9 cellular contexts compared by ENCODE assay signal in the genomic region with DNA sequence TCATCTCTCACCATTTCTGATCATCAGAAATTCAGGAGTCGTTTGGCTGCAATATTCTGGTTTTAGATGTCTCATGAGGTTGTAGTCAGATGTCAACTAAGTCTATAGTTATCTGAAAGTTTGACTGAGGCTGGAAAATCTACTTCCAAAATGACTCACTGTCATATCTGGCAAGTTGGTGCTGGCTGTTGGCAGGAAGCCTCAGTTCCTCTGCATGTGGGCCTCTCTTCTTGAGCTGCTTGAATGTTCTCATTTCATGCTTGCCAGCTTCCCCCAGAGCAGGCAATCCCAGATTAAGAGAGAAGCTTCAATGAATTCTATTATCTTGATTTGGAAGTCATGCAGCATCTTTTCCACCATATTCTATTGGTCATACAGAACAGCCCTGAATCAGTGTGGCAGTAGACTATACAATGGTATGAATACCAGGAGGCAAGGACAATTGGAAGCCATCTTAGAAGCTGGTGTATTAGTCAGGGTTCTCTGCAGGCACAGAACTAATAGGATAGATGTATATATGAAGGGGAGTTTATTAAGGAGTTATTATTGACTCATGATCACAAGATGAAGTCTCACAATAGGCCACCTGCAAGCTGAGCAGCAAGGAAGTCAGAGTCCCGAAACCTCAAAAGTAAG. TPM values are rescaled to one million over a fixed set of nuclear protein-coding genes. Genes with fewer than 3 reads are reported as not detected.
DNase-seq lines count a peak whose midpoint lies in the region; ATAC-seq and TF ChIP-seq lines count a peak whose summit lies in the region.
"Had no signal": no experiment of that assay in that cellular context is flagged by ENCODE, and none has a peak within 500 bp of the region (broad histone marks: within the 10 kb centered on the region; RNA-seq: fewer than 3 reads in every experiment).

No MANE protein-coding gene starts in this region.

- peaks cover 11% of the 10 kb centered on the region for H3K4me1 Mint-ChIP-seq in activated CD4-positive, alpha-beta memory T cell treated with anti-CD3 and anti-CD28 coated beads for 36 hours (ENCODE audit: low read depth)
- H3K4me1 Mint-ChIP-seq in progenitor cell of endocrine pancreas (ENCODE audit: low read depth) = no peaks in the 10 kb centered on the region

- H3K27me3 Mint-ChIP-seq in activated CD4-positive, alpha-beta memory T cell treated with anti-CD3 and anti-CD28 coated beads for 36 hours = no peaks in the 10 kb centered on the region
- H3K27me3 Mint-ChIP-seq in progenitor cell of endocrine pancreas = no peaks in the 10 kb centered on the region

- TF ChIP-seq CTCF in progenitor cell of endocrine pancreas (IDR thresholded peaks at IDR 0.05; ENCODE audit: unreplicated experiment) = no peak

- H3K36me3 Mint-ChIP-seq in activated CD4-positive, alpha-beta memory T cell treated with anti-CD3 and anti-CD28 coated beads for 36 hours = no peaks in the 10 kb centered on the region
- no peaks in the 10 kb centered on the region for H3K36me3 Mint-ChIP-seq in progenitor cell of endocrine pancreas (ENCODE audit: insufficient read depth)

- POLR2A ChIA-PET in activated CD4-positive, alpha-beta memory T cell treated with anti-CD3 and anti-CD28 coated beads for 36 hours (lab: Charles Lee) = interaction anchor here (0.7 kb wide), 1 partner anchor 737 kb away, joined by 3 read pairs; no protein-coding TSS in a partner anchor

- intact Hi-C loops in activated CD4-positive, alpha-beta memory T cell treated with anti-CD3 and anti-CD28 coated beads for 36 hours (cut with micrococcal nuclease) = loop anchor here (5.0 kb wide), 1 partner anchor 46 kb away; the partner anchor contains the start of gene ELF2
- intact Hi-C loops in left cardiac atrium (cut with DNase I) = no loop called here

- no peaks in the 10 kb centered on the region for H3K9me3 Mint-ChIP-seq in activated CD4-positive, alpha-beta memory T cell treated with anti-CD3 and anti-CD28 coated beads for 36 hours
- H3K9me3 Mint-ChIP-seq in progenitor cell of endocrine pancreas (ENCODE audit: low read depth) = no peaks in the 10 kb centered on the region

- no peak overlapping the region for H3K4me3 Mint-ChIP-seq in activated CD4-positive, alpha-beta memory T cell treated with anti-CD3 and anti-CD28 coated beads for 36 hours
- H3K4me3 Mint-ChIP-seq in progenitor cell of endocrine pancreas (ENCODE audit: low read depth) = no peak overlapping the region

- DNase-seq in EL (peak; percentile 64), left cardiac atrium (peak; percentile 39), progenitor cell of endocrine pancreas (ENCODE audit: low spot score, unreplicated experiment) (no peak), iPS-NIHi7 (ENCODE audit: extremely low spot score) (no peak)
- DNase-seq in activated CD4-positive, alpha-beta memory T cell treated with anti-CD3 and anti-CD28 coated beads for 36 hours = peak; percentile 34
- DNase-seq: NCI-H187 treated with DMSO at 0.1 percent for 48 hours had no signal

- H3K27ac Mint-ChIP-seq in activated CD4-positive, alpha-beta memory T cell treated with anti-CD3 and anti-CD28 coated beads for 36 hours = no peak overlapping the region
- H3K27ac Mint-ChIP-seq in progenitor cell of endocrine pancreas = no peak overlapping the region

- CTCF ChIA-PET in activated CD4-positive, alpha-beta memory T cell treated with anti-CD3 and anti-CD28 coated beads for 36 hours (lab: Charles Lee) = interaction anchor here (0.7 to 1.6 kb wide), 4 partner anchors 44 to 307 kb away, joined by 3 to 4 read pairs (median 3); no protein-coding TSS in a partner anchor

- ATAC-seq in HG02759 (IDR thresholded peaks at IDR 0.05; ENCODE audit: unreplicated experiment) (peak; percentile 62), left cardiac atrium (peak in 1 of 2 donors; percentile 74), GM18867 (IDR thresholded peaks at IDR 0.05; ENCODE audit: unreplicated experiment) (no peak), GM21619 (IDR thresholded peaks at IDR 0.05; ENCODE audit: unreplicated experiment) (no peak)

RNA-seq across cellular contexts. Expression of gene ELF2, which starts 46.8 kb away (rescaled TPM):
- 10 to 100 TPM; 24.2 to 29.7 TPM for total RNA-seq in activated CD4-positive, alpha-beta memory T cell treated with anti-CD3 and anti-CD28 coated beads for 36 hours
- total RNA-seq in left cardiac atrium (10 to 100 TPM; 34.1 to 34.2 TPM), progenitor cell of endocrine pancreas (51.5 and 56.5 TPM in 2 replicates)

RNA-seq across cellular contexts. Expression of gene MGARP, which starts 56.2 kb away (rescaled TPM):
- under 1 TPM in 1 of 2 experiments, not detected in 1; 0.22 TPM for total RNA-seq in activated CD4-positive, alpha-beta memory T cell treated with anti-CD3 and anti-CD28 coated beads for 36 hours
- total RNA-seq in left cardiac atrium = 1 to 10 TPM; 1.2 to 1.6 TPM
- total RNA-seq in progenitor cell of endocrine pancreas = 0.22 TPM in 1 of 2 replicates, not detected in the other

Comparison
In these comparisons a context has a peak if more than half of its experiments do, and no peak if none do; other contexts are left out.
1. DNase-seq: peak in EL (single experiment), activated CD4-positive, alpha-beta memory T cell treated with anti-CD3 and anti-CD28 coated beads for 36 hours (single experiment) and left cardiac atrium (single experiment); none in progenitor cell of endocrine pancreas (single experiment) and iPS-NIHi7 (single experiment).